8 cellular contexts compared by ENCODE assay signal in the genomic region with DNA sequence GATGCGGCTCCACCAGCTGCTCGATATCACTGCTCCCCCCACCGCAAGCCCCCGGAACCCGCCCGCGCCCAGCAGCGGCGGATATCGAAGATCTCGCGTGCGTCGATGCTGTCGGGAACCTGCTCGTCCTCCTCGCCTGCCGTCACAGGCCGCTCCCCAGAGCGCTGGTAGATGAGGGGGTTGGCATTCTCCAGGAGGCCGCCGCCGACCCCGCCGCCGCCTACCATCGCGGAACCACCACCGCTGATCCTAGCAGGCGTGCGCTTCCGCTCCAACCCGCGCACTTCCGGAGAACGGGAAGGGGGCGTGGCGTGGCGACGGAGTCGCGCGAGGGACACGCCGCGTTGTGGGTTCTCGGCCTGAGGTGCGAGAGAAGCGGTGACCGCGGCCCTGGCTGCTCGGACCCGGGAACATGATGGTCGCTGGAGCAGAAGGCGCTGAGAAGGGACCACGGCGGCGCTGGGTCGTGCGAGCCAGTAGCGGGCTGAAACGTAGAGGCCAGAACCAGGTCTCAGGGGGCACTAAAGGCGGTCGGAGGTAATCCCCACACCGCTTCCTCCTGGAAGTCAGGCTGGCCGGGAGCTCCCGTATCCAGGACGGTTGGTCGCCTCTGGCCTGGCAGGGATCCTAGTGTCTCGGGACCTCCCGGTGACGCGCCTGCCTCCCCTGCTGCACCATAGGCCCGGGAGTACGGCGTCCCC. TPM values are rescaled to one million over a fixed set of nuclear protein-coding genes. Genes with fewer than 3 reads are reported as not detected.
DNase-seq lines count a peak whose midpoint lies in the region; ATAC-seq and TF ChIP-seq lines count a peak whose summit lies in the region.

A gene (minus strand): TSS at position 265 of the 701 bp plus-strand sequence. CDS start 38 bp downstream, at position 227.

- TF ChIP-seq CTCF in AG10803 (conservative IDR thresholded peaks at IDR 0.05; ENCODE audit: low read length) (no peak), left lung (IDR thresholded peaks at IDR 0.05) (no peak)

- H3K4me1 ChIP-seq in left lung: peaks cover 22 to 46% of the 10 kb centered on the region in 2 donors

- H3K27me3 ChIP-seq in left lung: no peaks in the 10 kb centered on the region

- DNase-seq in AG10803 (ENCODE audit: low read depth) (peak; percentile 78), NCI-H69 (lab: John Stamatoyannopoulos, UW) (peak; percentile 83), dedifferentiated amniotic fluid mesenchymal stem cell (ENCODE audit: extremely low spot score) (peak; percentile 72), left lung (peak; percentile 91 to 97)
- peak; percentile 79 to 81 for DNase-seq in activated CD4-positive, alpha-beta T cell treated with anti-CD3 and anti-CD28 coated beads, Interleukin-2, amount 50 U/mL, for 24 hours (ENCODE audit: low read depth in 1 of 2, low spot score in 1 of 2)
- DNase-seq in stimulated activated CD4-positive, alpha-beta T cell treated with anti-CD3 and anti-CD28 coated beads, Interleukin-2, amount 100 ng/mL, for 4 hours (ENCODE audit: low read depth): peak; percentile 87

- peaks cover 0 to 26% of the 10 kb centered on the region in 2 donors for H3K36me3 ChIP-seq in left lung

- intact Hi-C loops in left lung (cut with DNase I): no loop called here

- H3K9me3 ChIP-seq in left lung: no peaks in the 10 kb centered on the region

- peak within 1 kb of the TSS; percentile 91 to 92 for H3K27ac ChIP-seq in left lung

- H3K4me3 ChIP-seq in AG10803 (ENCODE audit: low read length) (peak within 1 kb of the TSS; percentile 99), left lung (peak within 1 kb of the TSS; percentile 92 to 97)

- ATAC-seq in GM19035 (IDR thresholded peaks at IDR 0.05; ENCODE audit: unreplicated experiment) (peak; percentile 84), HG03354 (IDR thresholded peaks at IDR 0.05; ENCODE audit: poor library complexity, severe bottlenecking, unreplicated experiment) (peak; percentile 78), left lung (peak; percentile 91)

RNA-seq across cellular contexts. Expression of the gene that starts here (rescaled TPM):
- total RNA-seq in left lung: 10 to 100 TPM; 81.7 to 82.5 TPM

Comparison
In these comparisons a context has a peak if more than half of its experiments do, and no peak if none do; other contexts are left out.
1. Peak in every context shown above with its lines: DNase-seq, ATAC-seq, H3K4me3 ChIP-seq and H3K27ac ChIP-seq.